8 cellular contexts compared by ENCODE assay signal in genomic region chr17:74368341-74369152, GRCh38. TPM values are rescaled to one million over a fixed set of nuclear protein-coding genes. Genes with fewer than 3 reads are reported as not detected.
DNase-seq lines count a peak whose midpoint lies in the region; ATAC-seq and TF ChIP-seq lines count a peak whose summit lies in the region.

No MANE protein-coding gene starts in this region.

- WGBS in body of pancreas, 2 donors: 4 to 13% methylated on average over 4 to 14 of the region's 14 CpGs

- DNase-seq in GM04504 (ENCODE audit: low read depth) (peak; percentile 16), NAMALWA (ENCODE audit: low spot score) (peak; percentile 62), UCSD-AML1 (lab: John Stamatoyannopoulos, UW; ENCODE audit: unreplicated experiment) (peak; percentile 73), body of pancreas (peak; percentile 72 to 82 (median 78)), iPS-NIHi7 (ENCODE audit: extremely low spot score) (peak; percentile 82)
- DNase-seq in stimulated activated CD4-positive, alpha-beta T cell treated with anti-CD3 and anti-CD28 coated beads, Interleukin-12 subunit alpha, Interleukin-12 subunit beta, amount 100 ng/mL, for 4 hours: peak; percentile 71

- peak; percentile 80 to 97 (median 86) for TF ChIP-seq CTCF in body of pancreas (IDR thresholded peaks at IDR 0.05)

- H3K4me1 ChIP-seq in body of pancreas: peaks cover 7% of the 10 kb centered on the region

- no peak overlapping the region for H3K4me3 ChIP-seq in body of pancreas

- H3K9me3 ChIP-seq in body of pancreas: no peaks in the 10 kb centered on the region

- no peak for TF ChIP-seq POLR2A in body of pancreas (IDR thresholded peaks at IDR 0.05)

- no peaks in the 10 kb centered on the region for H3K27me3 ChIP-seq in body of pancreas

- no peak overlapping the region for H3K27ac ChIP-seq in body of pancreas

- ATAC-seq in body of pancreas (peak; percentile 83), HG02852 (IDR thresholded peaks at IDR 0.05; ENCODE audit: unreplicated experiment) (no peak), GM21526 (IDR thresholded peaks at IDR 0.05; ENCODE audit: low FRiP score, unreplicated experiment) (no peak)

- intact Hi-C loops in body of pancreas (cut with DNase I): no loop called here

- no peaks in the 10 kb centered on the region for H3K36me3 ChIP-seq in body of pancreas (replicated peaks in 1 of 2; ENCODE audit: insufficient read depth in 1 of 2, low read depth in 2 of 2)

RNA-seq across cellular contexts. Expression of gene GPR142, which starts 1.2 kb away (rescaled TPM):
- under 1 TPM; 0.52 to 0.66 TPM for total RNA-seq in body of pancreas

RNA-seq across cellular contexts. Expression of gene BTBD17, which starts 6.9 kb away (rescaled TPM):
- 1 to 10 TPM in 1 of 2 donors, not detected in 1; 1.0 TPM for total RNA-seq in body of pancreas

RNA-seq across cellular contexts. Expression of gene KIF19, which starts 42.5 kb away (rescaled TPM):
- total RNA-seq in body of pancreas: 1 to 10 TPM; 2.3 to 3.3 TPM

Comparison
In these comparisons a context has a peak if more than half of its experiments do, and no peak if none do; other contexts are left out.
1. DNase-seq: peak in every context shown above with its lines; median percentile 82 in iPS-NIHi7; 78 in body of pancreas; 73 in UCSD-AML1; 71 in stimulated activated CD4-positive, alpha-beta T cell treated with anti-CD3 and anti-CD28 coated beads, Interleukin-12 subunit alpha, Interleukin-12 subunit beta, amount 100 ng/mL, for 4 hours; 62 in NAMALWA; 16 in GM04504.